9 cellular contexts compared by ENCODE assay signal in the genomic region with DNA sequence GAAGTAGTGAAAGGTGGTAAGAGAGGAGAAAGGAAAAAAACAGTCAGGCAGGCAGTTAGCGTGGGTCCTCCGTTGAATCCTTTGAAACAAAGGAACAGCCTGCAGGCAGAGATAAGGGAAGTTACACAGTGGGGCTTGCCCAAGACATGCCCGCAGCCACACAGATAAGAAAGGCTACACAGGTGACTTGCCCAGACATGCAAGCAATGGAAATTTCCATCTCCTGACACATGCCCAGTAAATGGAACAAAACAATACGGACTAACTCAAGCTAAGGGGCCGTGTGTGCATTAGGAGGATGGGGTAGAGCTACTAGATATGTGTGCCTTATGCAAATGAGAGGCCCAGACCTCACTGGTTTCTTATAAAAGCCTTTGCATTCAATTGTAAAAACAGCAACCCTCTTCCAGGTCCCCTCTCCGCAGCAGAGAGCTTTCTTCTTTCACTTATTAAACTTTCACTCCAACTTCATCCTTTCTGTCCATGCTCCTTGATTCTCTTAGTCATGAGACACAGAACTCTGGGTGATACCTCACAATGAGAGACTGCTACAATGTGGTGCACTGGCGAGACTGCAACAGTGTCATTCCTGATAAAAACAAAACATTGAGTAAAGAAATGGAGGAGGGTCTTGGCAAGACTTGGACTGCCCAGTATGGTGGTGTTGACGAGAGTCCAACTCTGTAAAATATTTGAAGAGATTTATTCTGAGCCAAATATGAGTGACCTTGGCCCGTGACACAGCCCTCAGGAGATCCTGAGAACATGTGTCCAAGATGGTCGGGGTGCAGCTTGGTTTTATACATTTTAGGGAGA.
DNase-seq lines count a peak whose midpoint lies in the region; ATAC-seq lines count a peak whose summit lies in the region.
"Had no signal": no experiment of that assay in that cellular context is flagged by ENCODE, and none has a peak within 500 bp of the region (broad histone marks: within the 10 kb centered on the region; RNA-seq: fewer than 3 reads in every experiment).

No MANE protein-coding gene starts in this region.

- H3K9me3 ChIP-seq in SJCRH30 (replicated peaks) = no peaks in the 10 kb centered on the region
- H3K9me3 ChIP-seq in right cardiac atrium (ENCODE audit: control insufficient read depth, low read length) = no peaks in the 10 kb centered on the region
- H3K9me3 ChIP-seq: gastroesophageal sphincter had no signal

- H3K4me3 ChIP-seq in SJCRH30 (no peak overlapping the region), right cardiac atrium (ENCODE audit: low read length) (no peak overlapping the region)
- H3K4me3 ChIP-seq: gastroesophageal sphincter had no signal

- intact Hi-C loops in right cardiac atrium (cut with DNase I) = no loop called here

- H3K4me1 ChIP-seq in SJCRH30 (no peaks in the 10 kb centered on the region), right cardiac atrium (ENCODE audit: control insufficient read depth, insufficient read depth, low read length) (no peaks in the 10 kb centered on the region)
- H3K4me1 ChIP-seq: gastroesophageal sphincter had no signal

- H3K27me3 ChIP-seq in SJCRH30 (no peaks in the 10 kb centered on the region), right cardiac atrium (ENCODE audit: control insufficient read depth, insufficient read depth) (no peaks in the 10 kb centered on the region)
- H3K27me3 ChIP-seq: gastroesophageal sphincter had no signal

- WGBS in right cardiac atrium = 54% methylated on average over 10 of the region's 10 CpGs

- ATAC-seq in GM19395 (IDR thresholded peaks at IDR 0.05; ENCODE audit: unreplicated experiment) = peak; percentile 73
- ATAC-seq in HG03520 (IDR thresholded peaks at IDR 0.05; ENCODE audit: unreplicated experiment) = peak; percentile 44
- no peak for ATAC-seq in right cardiac atrium
- ATAC-seq: gastroesophageal sphincter had no signal

- DNase-seq in UCSD-AML1 (lab: John Stamatoyannopoulos, UW; ENCODE audit: unreplicated experiment) (peak; percentile 78), pons (ENCODE audit: low spot score) (peak; percentile 8), SJCRH30 (no peak), amygdala (lab: John Stamatoyannopoulos, UW) (no peak), right cardiac atrium (no peak)
- DNase-seq: activated effector memory CD4-positive, alpha-beta T cell treated with Interleukin-2 at 50 U/mL for 16 hours had no signal

- no peak overlapping the region for H3K27ac ChIP-seq in SJCRH30
- H3K27ac ChIP-seq in right cardiac atrium (ENCODE audit: low read length) = no peak overlapping the region
- H3K27ac ChIP-seq: gastroesophageal sphincter had no signal

- H3K36me3 ChIP-seq in SJCRH30 = no peaks in the 10 kb centered on the region
- H3K36me3 ChIP-seq: gastroesophageal sphincter had no signal

Comparison
In these comparisons a context has a peak if more than half of its experiments do, and no peak if none do; other contexts are left out.
1. ATAC-seq: peak in GM19395 (single experiment) and HG03520 (single experiment); none in right cardiac atrium (0 of 2).
2. DNase-seq: peak in UCSD-AML1 (single experiment) and pons (single experiment); none in SJCRH30 (0 of 2), amygdala (0 of 56) and right cardiac atrium (0 of 3).